In the genomic region with DNA sequence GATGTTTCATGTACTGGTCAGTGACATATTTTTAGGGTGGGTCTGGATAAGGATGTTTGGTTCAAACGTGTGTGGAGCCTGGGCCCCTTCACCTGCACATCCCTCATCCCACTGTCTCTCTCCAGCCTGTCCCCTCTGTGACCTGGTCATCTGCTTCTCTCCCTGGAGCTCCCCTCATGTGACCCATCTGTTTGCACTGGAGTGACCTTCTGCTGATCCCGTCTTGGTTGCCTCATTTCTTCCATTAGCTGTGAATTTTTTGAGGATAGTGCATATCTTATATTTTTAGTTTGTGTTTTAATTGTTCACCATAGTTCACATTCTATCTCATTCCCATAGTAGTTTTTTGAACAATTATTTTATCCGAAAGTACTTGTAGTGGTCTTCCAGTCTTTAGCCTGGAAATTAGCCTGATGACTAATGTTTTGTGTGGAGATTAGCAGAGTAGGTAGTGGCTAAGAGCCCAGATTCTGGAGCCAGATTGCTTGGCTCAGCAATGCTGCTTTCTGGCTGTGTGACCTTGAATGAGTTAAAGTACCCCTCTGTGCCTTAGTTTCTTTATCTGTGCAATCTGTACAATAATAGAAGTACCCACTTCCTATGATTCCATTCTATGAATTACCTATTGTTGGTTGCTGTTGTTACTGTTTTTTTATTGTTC, we compare ENCODE assay signal across 1 cellular context.
TF ChIP-seq lines count a peak whose summit lies in the region.

No MANE protein-coding gene starts in this region.

TF ChIP-seq in SK-N-SH treated with all-trans-retinoic acid at 6 μM for 48 hours, 23 proteins besides CTCF, POLR2A, EP300 and RAD21 (continued from another document):
- TF ChIP-seq, protein P1, sequence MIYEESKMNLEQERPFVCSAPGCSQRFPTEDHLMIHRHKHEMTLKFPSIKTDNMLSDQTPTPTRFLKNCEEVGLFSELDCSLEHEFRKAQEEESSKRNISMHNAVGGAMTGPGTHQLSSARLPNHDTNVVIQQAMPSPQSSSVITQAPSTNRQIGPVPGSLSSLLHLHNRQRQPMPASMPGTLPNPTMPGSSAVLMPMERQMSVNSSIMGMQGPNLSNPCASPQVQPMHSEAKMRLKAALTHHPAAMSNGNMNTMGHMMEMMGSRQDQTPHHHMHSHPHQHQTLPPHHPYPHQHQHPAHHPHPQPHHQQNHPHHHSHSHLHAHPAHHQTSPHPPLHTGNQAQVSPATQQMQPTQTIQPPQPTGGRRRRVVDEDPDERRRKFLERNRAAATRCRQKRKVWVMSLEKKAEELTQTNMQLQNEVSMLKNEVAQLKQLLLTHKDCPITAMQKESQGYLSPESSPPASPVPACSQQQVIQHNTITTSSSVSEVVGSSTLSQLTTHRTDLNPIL (CRISPR knock-in tag; IDR thresholded peaks at IDR 0.05; ENCODE audit: low read depth), result no peak
- 0 out of 2 replicates have a peak, but pooled peaks have one; percentile 26 for TF ChIP-seq GLIS3 (CRISPR knock-in tag; IDR thresholded peaks at IDR 0.05)
- no peak for TF ChIP-seq OSR1 (CRISPR knock-in tag; IDR thresholded peaks at IDR 0.05)
- no peak for TF ChIP-seq ZNF565 (CRISPR knock-in tag; conservative IDR thresholded peaks at IDR 0.05; ENCODE audit: low read depth)
- peak; percentile 50; the same call in 1 of the 2 replicates for TF ChIP-seq ISL1 (CRISPR knock-in tag; IDR thresholded peaks at IDR 0.05)
- TF ChIP-seq, protein P2, sequence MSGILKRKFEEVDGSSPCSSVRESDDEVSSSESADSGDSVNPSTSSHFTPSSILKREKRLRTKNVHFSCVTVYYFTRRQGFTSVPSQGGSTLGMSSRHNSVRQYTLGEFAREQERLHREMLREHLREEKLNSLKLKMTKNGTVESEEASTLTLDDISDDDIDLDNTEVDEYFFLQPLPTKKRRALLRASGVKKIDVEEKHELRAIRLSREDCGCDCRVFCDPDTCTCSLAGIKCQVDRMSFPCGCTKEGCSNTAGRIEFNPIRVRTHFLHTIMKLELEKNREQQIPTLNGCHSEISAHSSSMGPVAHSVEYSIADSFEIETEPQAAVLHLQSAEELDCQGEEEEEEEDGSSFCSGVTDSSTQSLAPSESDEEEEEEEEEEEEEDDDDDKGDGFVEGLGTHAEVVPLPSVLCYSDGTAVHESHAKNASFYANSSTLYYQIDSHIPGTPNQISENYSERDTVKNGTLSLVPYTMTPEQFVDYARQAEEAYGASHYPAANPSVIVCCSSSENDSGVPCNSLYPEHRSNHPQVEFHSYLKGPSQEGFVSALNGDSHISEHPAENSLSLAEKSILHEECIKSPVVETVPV (CRISPR knock-in tag; IDR thresholded peaks at IDR 0.05), result no peak
- TF ChIP-seq ZNF8 (CRISPR knock-in tag; IDR thresholded peaks at IDR 0.05), result no peak
- no peak for TF ChIP-seq TCF4 (CRISPR knock-in tag; IDR thresholded peaks at IDR 0.05; ENCODE audit: borderline replicate concordance)
- TF ChIP-seq, protein P3, sequence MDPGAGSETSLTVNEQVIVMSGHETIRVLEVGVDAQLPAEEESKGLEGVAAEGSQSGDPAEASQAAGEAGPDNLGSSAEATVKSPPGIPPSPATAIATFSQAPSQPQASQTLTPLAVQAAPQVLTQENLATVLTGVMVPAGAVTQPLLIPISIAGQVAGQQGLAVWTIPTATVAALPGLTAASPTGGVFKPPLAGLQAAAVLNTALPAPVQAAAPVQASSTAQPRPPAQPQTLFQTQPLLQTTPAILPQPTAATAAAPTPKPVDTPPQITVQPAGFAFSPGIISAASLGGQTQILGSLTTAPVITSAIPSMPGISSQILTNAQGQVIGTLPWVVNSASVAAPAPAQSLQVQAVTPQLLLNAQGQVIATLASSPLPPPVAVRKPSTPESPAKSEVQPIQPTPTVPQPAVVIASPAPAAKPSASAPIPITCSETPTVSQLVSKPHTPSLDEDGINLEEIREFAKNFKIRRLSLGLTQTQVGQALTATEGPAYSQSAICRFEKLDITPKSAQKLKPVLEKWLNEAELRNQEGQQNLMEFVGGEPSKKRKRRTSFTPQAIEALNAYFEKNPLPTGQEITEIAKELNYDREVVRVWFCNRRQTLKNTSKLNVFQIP (CRISPR knock-in tag; IDR thresholded peaks at IDR 0.05; ENCODE audit: borderline replicate concordance, low read depth), result no peak
- TF ChIP-seq ZFP3 (CRISPR knock-in tag; IDR thresholded peaks at IDR 0.05), result 0 out of 2 replicates have a peak, but pooled peaks have one; percentile 21
- TF ChIP-seq ZC3H10 (CRISPR knock-in tag; IDR thresholded peaks at IDR 0.05), result no peak
